8 cellular contexts compared by ENCODE assay signal in genomic region chr11:62652156-62653006, GRCh38. TPM values are rescaled to one million over a fixed set of nuclear protein-coding genes. Genes with fewer than 3 reads are reported as not detected.
DNase-seq lines count a peak whose midpoint lies in the region; ATAC-seq and TF ChIP-seq lines count a peak whose summit lies in the region.

No MANE protein-coding gene starts in this region.

- no peaks in the 10 kb centered on the region for H3K9me3 Mint-ChIP-seq in dendritic cell treated with granulocyte-macrophage colony-stimulating factor and Interleukin-4, amounts not matched to agents 40 ng/mL and 50 ng/mL, for 4 days
- H3K9me3 Mint-ChIP-seq in neural crest cell: no peaks in the 10 kb centered on the region

- intact Hi-C loops in dendritic cell treated with granulocyte-macrophage colony-stimulating factor and Interleukin-4, amounts not matched to agents 40 ng/mL and 50 ng/mL, for 4 days (cut with micrococcal nuclease): loop anchor here (1.0 kb wide), 1 partner anchor 27 kb away; the partner anchor contains the start of gene UBXN1
- intact Hi-C loops in posterior vena cava (cut with DNase I): no loop called here

- peak; percentile 5 for ATAC-seq in GM19397 (IDR thresholded peaks at IDR 0.05; ENCODE audit: unreplicated experiment)
- no peak for ATAC-seq in GM18867 (IDR thresholded peaks at IDR 0.05; ENCODE audit: unreplicated experiment)
- ATAC-seq in GM21529 (IDR thresholded peaks at IDR 0.05; ENCODE audit: unreplicated experiment): no peak

- H3K36me3 Mint-ChIP-seq in dendritic cell treated with granulocyte-macrophage colony-stimulating factor and Interleukin-4, amounts not matched to agents 40 ng/mL and 50 ng/mL, for 4 days (ENCODE audit: low read depth): peaks cover 43% of the 10 kb centered on the region
- H3K36me3 Mint-ChIP-seq in neural crest cell (ENCODE audit: low read depth): no peaks in the 10 kb centered on the region

- TF ChIP-seq CTCF in LNCaP clone FGC (IDR thresholded peaks at IDR 0.05; ENCODE audit: control insufficient read depth, extremely low read depth, insufficient read depth) (no peak), neural crest cell (conservative IDR thresholded peaks at IDR 0.05) (no peak)

- no peaks in the 10 kb centered on the region for H3K27me3 Mint-ChIP-seq in dendritic cell treated with granulocyte-macrophage colony-stimulating factor and Interleukin-4, amounts not matched to agents 40 ng/mL and 50 ng/mL, for 4 days
- H3K27me3 Mint-ChIP-seq in neural crest cell (ENCODE audit: low read depth): no peaks in the 10 kb centered on the region

- peak overlapping the region; percentile 93 for H3K27ac Mint-ChIP-seq in dendritic cell treated with granulocyte-macrophage colony-stimulating factor and Interleukin-4, amounts not matched to agents 40 ng/mL and 50 ng/mL, for 4 days
- H3K27ac Mint-ChIP-seq in neural crest cell (ENCODE audit: unreplicated experiment): peak overlapping the region; percentile 92

- peaks cover 26% of the 10 kb centered on the region for H3K4me1 Mint-ChIP-seq in dendritic cell treated with granulocyte-macrophage colony-stimulating factor and Interleukin-4, amounts not matched to agents 40 ng/mL and 50 ng/mL, for 4 days (ENCODE audit: low read depth)
- peaks cover 14% of the 10 kb centered on the region for H3K4me1 Mint-ChIP-seq in neural crest cell

- peak overlapping the region; percentile 96 for H3K4me3 Mint-ChIP-seq in dendritic cell treated with granulocyte-macrophage colony-stimulating factor and Interleukin-4, amounts not matched to agents 40 ng/mL and 50 ng/mL, for 4 days
- peak overlapping the region; percentile 96 for H3K4me3 Mint-ChIP-seq in neural crest cell

- H3K4me3 ChIP-seq in LNCaP clone FGC (ENCODE audit: low read depth, low read length): peak overlapping the region; percentile 87

- no peak for DNase-seq in LNCaP clone FGC (ENCODE audit: low read depth)
- no peak for DNase-seq in neural crest cell (ENCODE audit: low read depth, low spot score)
- no peak for DNase-seq in posterior vena cava (ENCODE audit: low spot score)
- no peak for DNase-seq in NCI-H2107 treated with DMSO at 0.1 percent for 48 hours (lab: John Stamatoyannopoulos, UW; ENCODE audit: unreplicated experiment)

RNA-seq across cellular contexts. Expression of gene INTS5, which starts 0.7 kb away (rescaled TPM):
- total RNA-seq in neural crest cell (24.5 and 25.9 TPM in 2 replicates), posterior vena cava (10 to 100 TPM; 10.6 to 10.9 TPM)

RNA-seq across cellular contexts. Expression of gene GANAB, which starts 6.0 kb away (rescaled TPM):
- 346 and 366 TPM in 2 replicates for total RNA-seq in neural crest cell
- 100 to 1,000 TPM; 206 to 240 TPM for total RNA-seq in posterior vena cava

RNA-seq across cellular contexts. Expression of gene C11orf98, which starts 12.6 kb away (rescaled TPM):
- 97.4 and 115 TPM in 2 replicates for total RNA-seq in neural crest cell
- 10 to 100 TPM; 27.4 to 35.9 TPM for total RNA-seq in posterior vena cava

RNA-seq across cellular contexts. Expression of gene CSKMT, which starts 12.7 kb away (rescaled TPM):
- 57.0 and 60.0 TPM in 2 replicates for total RNA-seq in neural crest cell
- total RNA-seq in posterior vena cava: 10 to 100 TPM in 1 of 2 donors, 1 to 10 TPM in 1; 8.5 to 10.5 TPM

RNA-seq across cellular contexts. Expression of gene UQCC3, which starts 19.1 kb away (rescaled TPM):
- total RNA-seq in neural crest cell (15.0 and 15.6 TPM in 2 replicates), posterior vena cava (1 to 10 TPM; 3.6 to 3.7 TPM)
